8 cellular contexts compared by ENCODE assay signal in genomic region chr9:74951725-74952151, GRCh38. TPM values are rescaled to one million over a fixed set of nuclear protein-coding genes. Genes with fewer than 3 reads are reported as not detected.
DNase-seq lines count a peak whose midpoint lies in the region; ATAC-seq and TF ChIP-seq lines count a peak whose summit lies in the region.

No MANE protein-coding gene starts in this region.

- H3K4me3 Mint-ChIP-seq in activated CD4-positive, alpha-beta memory T cell treated with anti-CD3 and anti-CD28 coated beads, Interleukin-2, amount 10 ng/mL, durations not matched to agents 7 days and 5 days: peak overlapping the region; percentile 91
- H3K4me3 Mint-ChIP-seq in memory B cell: peak overlapping the region; percentile 94

- DNase-seq in GM13976 (ENCODE audit: low spot score) (peak; percentile 53), NCI-H1105 (lab: John Stamatoyannopoulos, UW) (peak; percentile 11), memory B cell (ENCODE audit: low spot score in 2 of 2) (peak; percentile 16 to 58), COR-L47 (lab: John Stamatoyannopoulos, UW) (no peak)
- DNase-seq in activated CD4-positive, alpha-beta memory T cell treated with anti-CD3 and anti-CD28 coated beads, Interleukin-2, amount 10 ng/mL, durations not matched to agents 7 days and 5 days: peak; percentile 55
- DNase-seq in effector CD8-positive, alpha-beta T cell (lab: John Stamatoyannopoulos, UW): peak; percentile 18
- DNase-seq in stimulated activated CD8-positive, alpha-beta memory T cell treated with anti-CD3 and anti-CD28 coated beads, Interleukin-15, amount 100 ng/mL, for 24 hours (ENCODE audit: low read depth): peak; percentile 34

- peaks cover 27% of the 10 kb centered on the region for H3K36me3 Mint-ChIP-seq in activated CD4-positive, alpha-beta memory T cell treated with anti-CD3 and anti-CD28 coated beads, Interleukin-2, amount 10 ng/mL, durations not matched to agents 7 days and 5 days (ENCODE audit: low read depth)
- H3K36me3 Mint-ChIP-seq in memory B cell: peaks cover 3% of the 10 kb centered on the region

- H3K27me3 Mint-ChIP-seq in activated CD4-positive, alpha-beta memory T cell treated with anti-CD3 and anti-CD28 coated beads, Interleukin-2, amount 10 ng/mL, durations not matched to agents 7 days and 5 days: no peaks in the 10 kb centered on the region
- no peaks in the 10 kb centered on the region for H3K27me3 Mint-ChIP-seq in memory B cell

- H3K27ac Mint-ChIP-seq in activated CD4-positive, alpha-beta memory T cell treated with anti-CD3 and anti-CD28 coated beads, Interleukin-2, amount 10 ng/mL, durations not matched to agents 7 days and 5 days: peak overlapping the region; percentile 90
- H3K27ac Mint-ChIP-seq in memory B cell: peak overlapping the region; percentile 97

- H3K9me3 Mint-ChIP-seq in activated CD4-positive, alpha-beta memory T cell treated with anti-CD3 and anti-CD28 coated beads, Interleukin-2, amount 10 ng/mL, durations not matched to agents 7 days and 5 days: no peaks in the 10 kb centered on the region
- no peaks in the 10 kb centered on the region for H3K9me3 Mint-ChIP-seq in memory B cell

- TF ChIP-seq CTCF in GM13976 (IDR thresholded peaks at IDR 0.05; ENCODE audit: borderline replicate concordance, control extremely low read depth, extremely low read depth, insufficient read depth, missing control alignments): no peak

- CTCF ChIA-PET in activated CD4-positive, alpha-beta memory T cell treated with anti-CD3 and anti-CD28 coated beads, Interleukin-2, amount 10 ng/mL, durations not matched to agents 7 days and 5 days (lab: Charles Lee): interaction anchor here (0.6 to 4.9 kb wide), 32 partner anchors 8 to 219 kb away, joined by 3 to 55 read pairs (median 4); partner anchors contain the start of genes CARNMT1, NMRK1 and OSTF1

- peak; percentile 32 for ATAC-seq in HG02610 (IDR thresholded peaks at IDR 0.05; ENCODE audit: unreplicated experiment)
- peak; percentile 30 for ATAC-seq in memory B cell (ENCODE audit: low read depth)

- in situ Hi-C loops in GM13976 (cut with MboI; ENCODE audit: low sequenced_read_pairs, unreplicated experiment): loop anchor here (10.0 kb wide), 1 partner anchor 133 kb away; the partner anchor contains the start of genes NMRK1 and OSTF1

- POLR2A ChIA-PET in activated CD4-positive, alpha-beta memory T cell treated with anti-CD3 and anti-CD28 coated beads, Interleukin-2, amount 10 ng/mL, durations not matched to agents 7 days and 5 days (lab: Charles Lee): interaction anchor here (0.6 to 7.7 kb wide), 25 partner anchors 9 to 1442 kb away, joined by 3 to 87 read pairs (median 5); partner anchors contain the start of genes CARNMT1, NMRK1, OSTF1 and RFK

- H3K4me1 Mint-ChIP-seq in activated CD4-positive, alpha-beta memory T cell treated with anti-CD3 and anti-CD28 coated beads, Interleukin-2, amount 10 ng/mL, durations not matched to agents 7 days and 5 days: peaks cover 60% of the 10 kb centered on the region
- H3K4me1 Mint-ChIP-seq in memory B cell: peaks cover 17% of the 10 kb centered on the region

RNA-seq across cellular contexts. Expression of gene C9orf40, which starts 1.0 kb away (rescaled TPM):
- 10 to 100 TPM; 22.2 to 23.4 TPM for total RNA-seq in activated CD4-positive, alpha-beta memory T cell treated with anti-CD3 and anti-CD28 coated beads, Interleukin-2, amount 10 ng/mL, durations not matched to agents 7 days and 5 days
